16 cellular contexts compared by ENCODE assay signal in the genomic region with DNA sequence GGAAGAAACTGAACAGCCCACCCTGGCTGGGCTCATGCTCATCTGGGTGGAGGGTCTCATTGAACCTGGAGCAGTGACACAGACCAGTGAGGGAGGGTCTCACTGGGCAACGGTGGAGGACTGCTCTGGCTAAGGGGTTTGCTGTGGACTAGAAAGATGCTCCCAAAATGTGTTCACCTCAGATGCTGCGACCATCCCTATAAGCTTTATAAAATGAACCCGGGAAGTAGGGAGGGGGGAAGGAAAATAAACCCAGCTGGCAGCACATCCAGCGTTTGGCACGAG. TPM values are rescaled to one million over a fixed set of nuclear protein-coding genes. Genes with fewer than 3 reads are reported as not detected.
DNase-seq lines count a peak whose midpoint lies in the region; ATAC-seq and TF ChIP-seq lines count a peak whose summit lies in the region.
"Had no signal": no experiment of that assay in that cellular context is flagged by ENCODE, and none has a peak within 500 bp of the region (broad histone marks: within the 10 kb centered on the region; RNA-seq: fewer than 3 reads in every experiment).

No MANE protein-coding gene starts in this region.

- no peaks in the 10 kb centered on the region for H3K9me3 ChIP-seq in SK-N-SH
- H3K9me3 ChIP-seq in sigmoid colon, result no peaks in the 10 kb centered on the region
- H3K9me3 ChIP-seq: lower lobe of right lung, SJSA1 had no signal

- peaks cover 0 to 4% (median 0%) of the 10 kb centered on the region in 5 experiments for H3K9me3 Mint-ChIP-seq in brain
- H3K9me3 Mint-ChIP-seq in naive thymus-derived CD8-positive, alpha-beta T cell, result no peaks in the 10 kb centered on the region
- H3K9me3 Mint-ChIP-seq: neural crest cell; stimulated activated naive B cell treated with anti-CD40 and anti-IgM and Interleukin-4, amounts not matched to agents 10 μg/mL and 1 μg/mL and 100 μg/mL, for 72 hours had no signal

- peak overlapping the region in 1 of 5 experiments; percentile 65 for H3K4me3 Mint-ChIP-seq in brain
- no peak overlapping the region for H3K4me3 Mint-ChIP-seq in naive thymus-derived CD8-positive, alpha-beta T cell
- H3K4me3 Mint-ChIP-seq: neural crest cell; stimulated activated naive B cell treated with anti-CD40 and anti-IgM and Interleukin-4, amounts not matched to agents 10 μg/mL and 1 μg/mL and 100 μg/mL, for 72 hours had no signal

- no peak overlapping the region for H2AFZ ChIP-seq in SK-N-SH (ENCODE audit: low read depth)
- H2AFZ ChIP-seq: GM23248 had no signal

- H3K4me1 ChIP-seq in SK-N-SH (ENCODE audit: control insufficient read depth in 1 of 2, insufficient read depth in 2 of 2, low read depth in 1 of 2, low read length in 1 of 2) (peaks cover 13 to 35% of the 10 kb centered on the region in 2 experiments; a peak in 3 of 4 replicates), sigmoid colon (peaks cover 0 to 92% (median 85%) of the 10 kb centered on the region in 4 donors)

- no peak overlapping the region for H3K9ac ChIP-seq in SK-N-SH
- H3K9ac ChIP-seq: GM23248 had no signal

- H3K27ac ChIP-seq in SK-N-SH (ENCODE audit: low read depth in 2 of 2, low read length in 1 of 2) (peak overlapping the region in 1 of 2 experiments; percentile 74; a peak in 1 of 4 replicates), sigmoid colon (peak overlapping the region in 3 of 4 donors; percentile 93 to 96 (median 93))
- H3K27ac ChIP-seq: brain microvascular endothelial cell, GM23248, lower lobe of right lung, SJSA1 had no signal

- H3K27me3 ChIP-seq in SK-N-SH (ENCODE audit: insufficient read depth) (no peaks in the 10 kb centered on the region), sigmoid colon (no peaks in the 10 kb centered on the region)
- H3K27me3 ChIP-seq: brain microvascular endothelial cell, SJSA1 had no signal

- no peak for TF ChIP-seq POLR2A in sigmoid colon (IDR thresholded peaks at IDR 0.05)

- no peak for ATAC-seq in SK-N-SH treated with all-trans-retinoic acid at 6 μM for 48 hours
- ATAC-seq in naive thymus-derived CD8-positive, alpha-beta T cell, result no peak
- ATAC-seq: lower lobe of right lung; stimulated activated naive B cell treated with anti-CD40 and anti-IgM and Interleukin-4, amounts not matched to agents 10 μg/mL and 1 μg/mL and 100 μg/mL, for 72 hours had no signal

- peak overlapping the region; percentile 71 to 97 (median 94) for H3K27ac Mint-ChIP-seq in brain
- peak overlapping the region in 4 of 10 donors; percentile 27 to 71 (median 54) for H3K27ac Mint-ChIP-seq in naive thymus-derived CD8-positive, alpha-beta T cell

- no peaks in the 10 kb centered on the region for H3K9me2 ChIP-seq in SK-N-SH

- H3K4me3 ChIP-seq in SK-N-SH (ENCODE audit: low read depth in 2 of 2, low read length in 1 of 2) (no peak overlapping the region), sigmoid colon (peak overlapping the region in 2 of 4 donors; percentile 2 to 41), foreskin fibroblast (ENCODE audit: low read depth in 1 of 2, low read length in 2 of 2) (no peak overlapping the region)
- H3K4me3 ChIP-seq: GM23248, lower lobe of right lung, SJSA1 had no signal

- H3K79me2 ChIP-seq in SK-N-SH (ENCODE audit: insufficient read depth), result no peaks in the 10 kb centered on the region

- DNase-seq in SK-N-SH (peak; percentile 72), Daoy (ENCODE audit: low read depth) (peak; percentile 45), sigmoid colon (no peak), foreskin fibroblast (no peak)
- no peak for DNase-seq in activated CD4-positive, CD25-positive, alpha-beta regulatory T cell treated with anti-CD3 and anti-CD28 coated beads, Interleukin-2, amount 50 U/mL, for 72 hours
- DNase-seq in naive thymus-derived CD8-positive, alpha-beta T cell, result no peak
- DNase-seq: activated gamma-delta T cell treated with Interleukin-2 at 50 U/mL for 16 hours; brain microvascular endothelial cell; GM23248; KBM-7; lower lobe of right lung; stimulated activated naive B cell treated with anti-CD40 and anti-IgM and Interleukin-4, amounts not matched to agents 10 μg/mL and 1 μg/mL and 100 μg/mL, for 72 hours had no signal

- no peak for TF ChIP-seq CTCF in SK-N-SH (IDR thresholded peaks at IDR 0.05)
- no peak for TF ChIP-seq CTCF in brain (conservative IDR thresholded peaks at IDR 0.05)
- no peak for TF ChIP-seq CTCF in sigmoid colon (IDR thresholded peaks at IDR 0.05)
- TF ChIP-seq CTCF in foreskin fibroblast (IDR thresholded peaks at IDR 0.05; ENCODE audit: low read depth, low read length), result no peak

- POLR2A ChIA-PET in SK-N-SH (lab: Yijun Ruan, JAX), result interaction anchor here (2.4 kb wide), 1 partner anchor 315 kb away, joined by 6 read pairs; a partner anchor contains a TSS
- POLR2A ChIA-PET in naive thymus-derived CD8-positive, alpha-beta T cell (lab: Charles Lee), result interaction anchor here (1.3 to 1.6 kb wide), 2 partner anchors 17 to 34 kb away, joined by 8 read pairs; a partner anchor contains a TSS

- TF ChIP-seq EP300 in SK-N-SH (IDR thresholded peaks at IDR 0.05; ENCODE audit: borderline replicate concordance in 1 of 2, low read depth in 1 of 2, low read length in 1 of 2), result no peak
- no peak for TF ChIP-seq EP300 in sigmoid colon (IDR thresholded peaks at IDR 0.05)

- peaks cover 3% of the 10 kb centered on the region for H3K27me3 Mint-ChIP-seq in brain
- no peaks in the 10 kb centered on the region for H3K27me3 Mint-ChIP-seq in naive thymus-derived CD8-positive, alpha-beta T cell
- H3K27me3 Mint-ChIP-seq: stimulated activated naive B cell treated with anti-CD40 and anti-IgM and Interleukin-4, amounts not matched to agents 10 μg/mL and 1 μg/mL and 100 μg/mL, for 72 hours had no signal

- H3K36me3 Mint-ChIP-seq in brain, result no peaks in the 10 kb centered on the region
- no peaks in the 10 kb centered on the region for H3K36me3 Mint-ChIP-seq in naive thymus-derived CD8-positive, alpha-beta T cell
- H3K36me3 Mint-ChIP-seq: stimulated activated naive B cell treated with anti-CD40 and anti-IgM and Interleukin-4, amounts not matched to agents 10 μg/mL and 1 μg/mL and 100 μg/mL, for 72 hours had no signal

- no peaks in the 10 kb centered on the region for H3K36me3 ChIP-seq in SK-N-SH (replicated peaks in 1 of 2; ENCODE audit: control insufficient read depth in 1 of 2, insufficient read depth in 2 of 2, low read length in 1 of 2)
- H3K36me3 ChIP-seq in sigmoid colon, result no peaks in the 10 kb centered on the region
- H3K36me3 ChIP-seq: brain microvascular endothelial cell, lower lobe of right lung, SJSA1 had no signal

- TF ChIP-seq RAD21 in SK-N-SH (IDR thresholded peaks at IDR 0.05; ENCODE audit: low read length), result no peak

- 16% methylated on average over 5 of the region's 5 CpGs for WGBS in SK-N-SH (ENCODE audit: low lambda C conversion rate)
- WGBS in sigmoid colon, 2 donors, result 15 to 64% methylated on average over 5 of the region's 5 CpGs

- H4K20me1 ChIP-seq in SK-N-SH (ENCODE audit: insufficient read depth), result no peaks in the 10 kb centered on the region

- no peak overlapping the region for H3K4me2 ChIP-seq in SK-N-SH

- CTCF ChIA-PET in SK-N-SH (lab: Yijun Ruan, JAX), result interaction anchor here (0.6 to 6.9 kb wide), 3 partner anchors 13 to 32 kb away, joined by 3 to 98 read pairs (median 3); no protein-coding TSS in a partner anchor

- peaks cover 5% of the 10 kb centered on the region for H3F3A ChIP-seq in SK-N-SH (replicated peaks; ENCODE audit: insufficient read depth)

- intact Hi-C loops in sigmoid colon (cut with DNase I), result no loop called here

- H3K4me1 Mint-ChIP-seq in brain, result peaks cover 64% of the 10 kb centered on the region
- H3K4me1 Mint-ChIP-seq in naive thymus-derived CD8-positive, alpha-beta T cell, result peaks cover 24 to 63% (median 55%) of the 10 kb centered on the region in 4 donors

TF ChIP-seq in SK-N-SH, 30 proteins besides CTCF, POLR2A, EP300 and RAD21:
- TF ChIP-seq TEAD4 (IDR thresholded peaks at IDR 0.05; ENCODE audit: borderline replicate concordance, insufficient read depth), result no peak
- TF ChIP-seq NFIC (IDR thresholded peaks at IDR 0.05; ENCODE audit: borderline replicate concordance), result 0 out of 2 replicates have a peak, but pooled peaks have one; percentile 38

TF ChIP-seq in SK-N-SH treated with all-trans-retinoic acid at 6 μM for 48 hours, 23 proteins besides CTCF, POLR2A, EP300 and RAD21:
- no peak for TF ChIP-seq GLIS3 (CRISPR knock-in tag; IDR thresholded peaks at IDR 0.05)
- TF ChIP-seq, protein P1, sequence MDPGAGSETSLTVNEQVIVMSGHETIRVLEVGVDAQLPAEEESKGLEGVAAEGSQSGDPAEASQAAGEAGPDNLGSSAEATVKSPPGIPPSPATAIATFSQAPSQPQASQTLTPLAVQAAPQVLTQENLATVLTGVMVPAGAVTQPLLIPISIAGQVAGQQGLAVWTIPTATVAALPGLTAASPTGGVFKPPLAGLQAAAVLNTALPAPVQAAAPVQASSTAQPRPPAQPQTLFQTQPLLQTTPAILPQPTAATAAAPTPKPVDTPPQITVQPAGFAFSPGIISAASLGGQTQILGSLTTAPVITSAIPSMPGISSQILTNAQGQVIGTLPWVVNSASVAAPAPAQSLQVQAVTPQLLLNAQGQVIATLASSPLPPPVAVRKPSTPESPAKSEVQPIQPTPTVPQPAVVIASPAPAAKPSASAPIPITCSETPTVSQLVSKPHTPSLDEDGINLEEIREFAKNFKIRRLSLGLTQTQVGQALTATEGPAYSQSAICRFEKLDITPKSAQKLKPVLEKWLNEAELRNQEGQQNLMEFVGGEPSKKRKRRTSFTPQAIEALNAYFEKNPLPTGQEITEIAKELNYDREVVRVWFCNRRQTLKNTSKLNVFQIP (CRISPR knock-in tag; IDR thresholded peaks at IDR 0.05; ENCODE audit: borderline replicate concordance, low read depth), result no peak
- no peak for TF ChIP-seq ZFP3 (CRISPR knock-in tag; IDR thresholded peaks at IDR 0.05)
- TF ChIP-seq ZNF8 (CRISPR knock-in tag; IDR thresholded peaks at IDR 0.05), result no peak

RNA-seq across cellular contexts. Expression of a gene that starts 34.5 kb away (rescaled TPM):
- polyA plus RNA-seq in SK-N-SH (2012; rRNA removed) (10.6 and 11.7 TPM in 2 replicates), brain (ENCODE audit: insufficient read depth, low read depth, low replicate concordance) (24.4 TPM), sigmoid colon (10 to 100 TPM in 1 of 3 donors, 1 to 10 TPM in 2; 5.4 to 62.2 (median 6.9) TPM)
- polyA plus RNA-seq in SK-N-SH (2012; cell fraction: cytosol; rRNA removed), result 10.0 and 10.7 TPM in 2 replicates
- 19.0 and 22.4 TPM in 2 replicates for polyA plus RNA-seq in SK-N-SH (2012; cell fraction: nucleus; rRNA removed)
- total RNA-seq in Daoy (2014; rRNA removed; shearing (Covaris generic)), result 72.3 and 86.9 TPM in 2 replicates
- 100 to 1,000 TPM; 134 to 195 (median 169) TPM for total RNA-seq in sigmoid colon
- 100 to 1,000 TPM; 151 to 167 TPM for total RNA-seq in naive thymus-derived CD8-positive, alpha-beta T cell
- 100 to 1,000 TPM in 2 of 3 donors, 10 to 100 TPM in 1; 95.8 to 123 (median 111) TPM for polyA plus RNA-seq in naive thymus-derived CD8-positive, alpha-beta T cell

Comparison
In these comparisons a context has a peak if more than half of its experiments do, and no peak if none do; other contexts are left out.
1. DNase-seq: peak in SK-N-SH (single experiment) and Daoy (single experiment); none in sigmoid colon (single experiment), activated CD4-positive, CD25-positive, alpha-beta regulatory T cell treated with anti-CD3 and anti-CD28 coated beads, Interleukin-2, amount 50 U/mL, for 72 hours (single experiment), naive thymus-derived CD8-positive, alpha-beta T cell (0 of 10) and foreskin fibroblast (0 of 2).